16 cellular contexts compared by ENCODE assay signal in the genomic region with DNA sequence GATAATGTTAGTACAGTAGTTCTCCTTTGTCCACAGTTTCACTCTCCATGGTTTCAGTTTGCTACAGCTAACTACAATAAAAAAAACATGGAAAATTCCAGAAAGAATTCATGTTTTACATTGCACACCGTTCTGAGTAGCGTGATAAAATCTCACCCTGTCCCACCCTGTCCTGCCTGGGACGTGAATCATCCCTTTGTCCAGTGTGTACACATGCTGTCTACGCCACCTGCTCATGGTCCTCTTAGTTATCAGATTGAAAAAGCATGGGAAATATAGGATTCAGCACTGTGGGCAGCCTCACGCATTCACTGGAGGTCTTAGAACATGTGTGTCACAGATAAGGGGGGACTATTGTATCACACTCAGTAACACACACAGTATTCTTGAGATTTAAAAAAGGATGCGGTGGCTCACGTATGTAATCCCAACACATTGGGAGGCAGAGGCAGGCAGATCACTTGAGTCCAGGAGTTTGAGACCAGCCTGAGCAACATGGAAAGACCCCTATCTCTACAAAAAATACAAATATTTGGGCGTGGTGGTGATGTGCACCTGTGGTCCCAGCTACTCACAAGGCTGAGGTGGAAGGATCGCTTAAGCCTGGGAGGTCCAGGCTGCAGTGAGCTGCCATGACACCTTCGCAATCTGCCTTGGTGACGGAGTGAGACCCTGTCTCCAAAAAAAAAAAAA. TPM values are rescaled to one million over a fixed set of nuclear protein-coding genes. Genes with fewer than 3 reads are reported as not detected.
DNase-seq lines count a peak whose midpoint lies in the region; ATAC-seq and TF ChIP-seq lines count a peak whose summit lies in the region.
"Had no signal": no experiment of that assay in that cellular context is flagged by ENCODE, and none has a peak within 500 bp of the region (broad histone marks: within the 10 kb centered on the region; RNA-seq: fewer than 3 reads in every experiment).

No MANE protein-coding gene starts in this region.

- no peaks in the 10 kb centered on the region for H3K9me2 ChIP-seq in DOHH2 (replicated peaks; ENCODE audit: control insufficient read depth, low read length)
- no peaks in the 10 kb centered on the region for H3K9me2 ChIP-seq in PC-9 (ENCODE audit: insufficient read depth)

- no peak for TF ChIP-seq CTCF in DOHH2 (IDR thresholded peaks at IDR 0.05; ENCODE audit: low read depth, low read length, poor library complexity, severe bottlenecking)
- no peak for TF ChIP-seq CTCF in PC-9 (conservative IDR thresholded peaks at IDR 0.05)
- TF ChIP-seq CTCF in nephron (IDR thresholded peaks at IDR 0.05; ENCODE audit: unreplicated experiment in 3 of 3): no peak

- no peak overlapping the region for H3K27ac ChIP-seq in DOHH2 (ENCODE audit: low read depth, low read length)
- H3K27ac ChIP-seq in PC-9: peak overlapping the region; percentile 93

- H3K4me3 ChIP-seq in DOHH2 (ENCODE audit: low read length): no peak overlapping the region
- H3K4me3 ChIP-seq in PC-9: no peak overlapping the region

- POLR2A ChIA-PET in PC-9 (lab: Charles Lee; ENCODE audit: unreplicated experiment): interaction anchor here (0.6 to 1.2 kb wide), 3 partner anchors 12 to 29 kb away, joined by 3 to 4 read pairs (median 4); no protein-coding TSS in a partner anchor

- H3K36me3 ChIP-seq in DOHH2 (ENCODE audit: control insufficient read depth, low read length) (no peaks in the 10 kb centered on the region), PC-9 (ENCODE audit: low read depth) (no peaks in the 10 kb centered on the region)

- no peaks in the 10 kb centered on the region for H4K20me1 ChIP-seq in DOHH2 (ENCODE audit: control insufficient read depth, insufficient read depth, low read depth, low read length)
- no peaks in the 10 kb centered on the region for H4K20me1 ChIP-seq in PC-9 (ENCODE audit: insufficient read depth)

- H3K27ac Mint-ChIP-seq in nephron: peak overlapping the region in 2 of 3 experiments; percentile 6 to 35

- H3K9me3 ChIP-seq in DOHH2 (ENCODE audit: control insufficient read depth, insufficient read depth, low read length): no peaks in the 10 kb centered on the region
- no peaks in the 10 kb centered on the region for H3K9me3 ChIP-seq in PC-9 (ENCODE audit: insufficient read depth, low read depth)

- no peak overlapping the region for H2AFZ ChIP-seq in PC-9

- peak overlapping the region; percentile 61 for H3K4me2 ChIP-seq in DOHH2 (ENCODE audit: low read length)
- H3K4me2 ChIP-seq in PC-9: peak overlapping the region; percentile 69

- H3K27me3 ChIP-seq in DOHH2 (ENCODE audit: control insufficient read depth, low read length) (no peaks in the 10 kb centered on the region), PC-9 (ENCODE audit: insufficient read depth, low read depth) (no peaks in the 10 kb centered on the region)

- ATAC-seq in GM18870 (IDR thresholded peaks at IDR 0.05; ENCODE audit: unreplicated experiment) (no peak), sciatic nerve (no peak)
- no peak for ATAC-seq in activated CD4-positive, CD25-positive, alpha-beta regulatory T cell treated with anti-CD3 and anti-CD28 coated beads, Interleukin-2, amount 50 U/mL, for 24 hours

- H3K79me2 ChIP-seq in DOHH2 (ENCODE audit: control insufficient read depth, low read length) (no peaks in the 10 kb centered on the region), PC-9 (ENCODE audit: low read depth) (no peaks in the 10 kb centered on the region)

- TSS peak; percentile 69 for BruUV-seq in PC-9 (replicated peaks; lab: Mats Ljungman, UMichigan)

- peaks cover 6% of the 10 kb centered on the region for H3K4me1 Mint-ChIP-seq in nephron

- no peaks in the 10 kb centered on the region for H3K27me3 Mint-ChIP-seq in nephron (ENCODE audit: low read depth)

- CTCF ChIA-PET in PC-9 (lab: Charles Lee): no interaction called here

- H3K4me1 ChIP-seq in DOHH2 (ENCODE audit: control insufficient read depth, low read length): peaks cover 16% of the 10 kb centered on the region
- H3K4me1 ChIP-seq in PC-9 (replicated peaks; ENCODE audit: insufficient read depth): peaks cover 46% of the 10 kb centered on the region

- H3K9me3 Mint-ChIP-seq in nephron: no peaks in the 10 kb centered on the region

- no peaks in the 10 kb centered on the region for H3F3A ChIP-seq in DOHH2 (ENCODE audit: control insufficient read depth, insufficient read depth)
- H3F3A ChIP-seq in PC-9 (ENCODE audit: insufficient read depth, low read depth): peaks cover 36% of the 10 kb centered on the region

- H3K36me3 Mint-ChIP-seq in nephron (ENCODE audit: low read depth): no peaks in the 10 kb centered on the region

- DNase-seq in PC-9 (peak; percentile 66 to 73), dermis blood vessel endothelial cell (peak; percentile 50), NCI-H1694 (lab: John Stamatoyannopoulos, UW) (no peak), sciatic nerve (ENCODE audit: low spot score) (no peak)
- DNase-seq: activated effector memory CD4-positive, alpha-beta T cell treated with Interleukin-2 at 50 U/mL for 16 hours; aorta; DMS153; mesenchymal stem cell; NCI-H1694 treated with DMSO at 0.1 percent for 48 hours; NCI-H524; SIG-M5; substantia nigra had no signal

- no peak overlapping the region for H3K4me3 Mint-ChIP-seq in nephron

- intact Hi-C loops in PC-9 (cut with micrococcal nuclease; ENCODE audit: unreplicated experiment): loop anchor here (1.0 to 10.0 kb wide), 3 partner anchors 21 to 45 kb away; no protein-coding TSS in a partner anchor
- intact Hi-C loops in sciatic nerve (cut with DNase I): no loop called here

RNA-seq across cellular contexts. Expression of gene FLNB, which starts 8.7 kb away (rescaled TPM):
- total RNA-seq in PC-9 (2021) (349 and 361 TPM in 2 replicates), dermis blood vessel endothelial cell (676 and 796 TPM in 2 replicates), sciatic nerve (514 TPM)

Comparison
In these comparisons a context has a peak if more than half of its experiments do, and no peak if none do; other contexts are left out.
1. DNase-seq: peak in PC-9 (2 of 2) and dermis blood vessel endothelial cell (single experiment); none in NCI-H1694 (single experiment) and sciatic nerve (single experiment).